In genomic region chr14:96532632-96533031, GRCh38 we compare ENCODE assay signal across 21 cellular contexts. TPM values are rescaled to one million over a fixed set of nuclear protein-coding genes. Genes with fewer than 3 reads are reported as not detected.
DNase-seq lines count a peak whose midpoint lies in the region; ATAC-seq, FAIRE-seq and TF ChIP-seq lines count a peak whose summit lies in the region.
"Had no signal": no experiment of that assay in that cellular context is flagged by ENCODE, and none has a peak within 500 bp of the region (broad histone marks: within the 10 kb centered on the region; RNA-seq: fewer than 3 reads in every experiment).

No MANE protein-coding gene starts in this region.

- no peaks in the 10 kb centered on the region for H3K4me1 Mint-ChIP-seq in memory B cell
- H3K4me1 Mint-ChIP-seq in activated T-cell treated with anti-CD3 and anti-CD28 coated beads, Interleukin-2, amount 50 U/mL, for 24 hours (ENCODE audit: low read depth): peaks cover 11% of the 10 kb centered on the region

- POLR2A ChIA-PET in HepG2 (lab: Yijun Ruan, JAX): no interaction called here

- no peaks in the 10 kb centered on the region for H3K9me3 Mint-ChIP-seq in memory B cell
- no peaks in the 10 kb centered on the region for H3K9me3 Mint-ChIP-seq in activated T-cell treated with anti-CD3 and anti-CD28 coated beads, Interleukin-2, amount 50 U/mL, for 24 hours
- H3K9me3 Mint-ChIP-seq: CD4-positive, CD25-positive, alpha-beta regulatory T cell; CD8-positive, alpha-beta T cell had no signal

- intact Hi-C loops in HepG2 (cut with micrococcal nuclease; ENCODE audit: unreplicated experiment): no loop called here

- H2AFZ ChIP-seq in HepG2 (ENCODE audit: low read length): no peak overlapping the region

- no peak for TF ChIP-seq RAD21 in liver (IDR thresholded peaks at IDR 0.05)
- no peak for TF ChIP-seq RAD21 in HepG2 (CRISPR knock-in tag; IDR thresholded peaks at IDR 0.05)

- H3K4me3 ChIP-seq in liver (ENCODE audit: low read depth in 1 of 3, low read length in 3 of 3) (no peak overlapping the region), HepG2 (replicated peaks in 1 of 3; ENCODE audit: insufficient read depth in 1 of 3, low read depth in 2 of 3, low read length in 3 of 3) (no peak overlapping the region)
- H3K4me3 ChIP-seq: A549, BLaER1, HAP-1 had no signal

- TF ChIP-seq CTCF in liver (IDR thresholded peaks at IDR 0.05; ENCODE audit: low read depth, low read length, missing input control) (no peak), HepG2 (CRISPR knock-in tag; IDR thresholded peaks at IDR 0.05) (no peak)

- peaks cover 16% of the 10 kb centered on the region for H3K36me3 Mint-ChIP-seq in memory B cell
- H3K36me3 Mint-ChIP-seq in activated T-cell treated with anti-CD3 and anti-CD28 coated beads, Interleukin-2, amount 50 U/mL, for 24 hours (ENCODE audit: low read depth): peaks cover 89% of the 10 kb centered on the region

- H3K4me1 ChIP-seq in liver (ENCODE audit: control insufficient read depth in 4 of 4, insufficient read depth in 4 of 4, low read length in 3 of 4) (peaks cover 1 to 18% (median 5%) of the 10 kb centered on the region in 4 donors), HepG2 (ENCODE audit: insufficient read depth, low read length) (peaks cover 19% of the 10 kb centered on the region)
- H3K4me1 ChIP-seq: BLaER1, HAP-1 had no signal

- no peak overlapping the region for H3K4me3 Mint-ChIP-seq in memory B cell
- H3K4me3 Mint-ChIP-seq in activated T-cell treated with anti-CD3 and anti-CD28 coated beads, Interleukin-2, amount 50 U/mL, for 24 hours: no peak overlapping the region
- H3K4me3 Mint-ChIP-seq: CD4-positive, CD25-positive, alpha-beta regulatory T cell; CD8-positive, alpha-beta T cell had no signal

- in situ Hi-C loops in HepG2 (cut with HindIII; ENCODE audit: extremely low pct_ligation_motif_present, low pct_unique_long_range_greater_than_20kb): no loop called here

- H3K9ac ChIP-seq in liver (ENCODE audit: low read depth in 1 of 2, low read length in 2 of 2): no peak overlapping the region
- no peak overlapping the region for H3K9ac ChIP-seq in HepG2 (ENCODE audit: insufficient read depth, low read depth, low read length)
- H3K9ac ChIP-seq: BLaER1 had no signal

- H3K36me3 ChIP-seq in liver (ENCODE audit: control insufficient read depth in 4 of 4, insufficient read depth in 3 of 4, low read depth in 1 of 4, low read length in 3 of 4) (peaks cover 2 to 19% (median 7%) of the 10 kb centered on the region in 4 donors), HepG2 (replicated peaks in 1 of 2; ENCODE audit: control insufficient read depth in 1 of 2, insufficient read depth in 2 of 2, low read length in 2 of 2) (peaks cover 3 to 64% of the 10 kb centered on the region in 2 experiments)

- no peak for FAIRE-seq in HepG2 (lab: Jason Lieb, UNC)
- FAIRE-seq: A549, GM12892, H54 had no signal

- no TSS peak for BruUV-seq in HepG2 (replicated peaks; lab: Mats Ljungman, UMichigan)

- no peak for ATAC-seq in HepG2
- no peak for ATAC-seq in memory B cell (ENCODE audit: low read depth)
- ATAC-seq in HG03280 (IDR thresholded peaks at IDR 0.05; ENCODE audit: unreplicated experiment): no peak
- ATAC-seq: A549; CD8-positive, alpha-beta T cell had no signal

- no peaks in the 10 kb centered on the region for H3K27me3 Mint-ChIP-seq in memory B cell
- no peaks in the 10 kb centered on the region for H3K27me3 Mint-ChIP-seq in activated T-cell treated with anti-CD3 and anti-CD28 coated beads, Interleukin-2, amount 50 U/mL, for 24 hours
- H3K27me3 Mint-ChIP-seq: CD4-positive, CD25-positive, alpha-beta regulatory T cell had no signal

- TF ChIP-seq POLR2A in HepG2 (IDR thresholded peaks at IDR 0.05; ENCODE audit: insufficient read depth in 1 of 2, low read depth in 2 of 2, low read length in 2 of 2): no peak

- no peaks in the 10 kb centered on the region for H3K79me2 ChIP-seq in HepG2 (ENCODE audit: insufficient read depth, low read length)

- no peak overlapping the region for H3K4me2 ChIP-seq in HepG2 (ENCODE audit: low read depth, low read length)
- H3K4me2 ChIP-seq: A549, BLaER1 had no signal

- peak overlapping the region; percentile 35 for H3K27ac Mint-ChIP-seq in memory B cell
- H3K27ac Mint-ChIP-seq in activated T-cell treated with anti-CD3 and anti-CD28 coated beads, Interleukin-2, amount 50 U/mL, for 24 hours: no peak overlapping the region
- H3K27ac Mint-ChIP-seq: CD4-positive, CD25-positive, alpha-beta regulatory T cell; CD8-positive, alpha-beta T cell had no signal

- DNase-seq in HepG2 (ENCODE audit: low spot score) (no peak), fibroblast of peridontal ligament (ENCODE audit: extremely low read depth) (peak; percentile 48), memory B cell (ENCODE audit: low spot score in 2 of 2) (no peak), NCI-H1105 (lab: John Stamatoyannopoulos, UW) (no peak)
- DNase-seq in activated T-cell treated with anti-CD3 and anti-CD28 coated beads, Interleukin-2, amount 50 U/mL, for 24 hours: no peak
- DNase-seq: 8988T; ACHN; Caco-2; CD4-positive, CD25-positive, alpha-beta regulatory T cell; CD8-positive, alpha-beta T cell; DMS153; DND-41; GOT3 had no signal

- H3K27ac ChIP-seq in liver (ENCODE audit: low read depth in 1 of 2, low read length in 2 of 2) (no peak overlapping the region), HepG2 (ENCODE audit: extremely low read length, insufficient read depth, low read length) (no peak overlapping the region)
- H3K27ac ChIP-seq: A549, BLaER1, C4-2B had no signal

- no peak for TF ChIP-seq EP300 in HepG2 (IDR thresholded peaks at IDR 0.05; ENCODE audit: low read depth in 2 of 2, low read length in 2 of 2)
- TF ChIP-seq EP300 in HepG2 (CRISPR knock-in tag; IDR thresholded peaks at IDR 0.05; ENCODE audit: borderline replicate concordance): no peak

- H4K20me1 ChIP-seq in HepG2 (ENCODE audit: insufficient read depth, low read length): no peaks in the 10 kb centered on the region

- CTCF ChIA-PET in HepG2 (lab: Yijun Ruan, JAX; ENCODE audit: low intra/inter-chr PET ratio, low total read pairs): no interaction called here

- H3K9me3 ChIP-seq in liver (ENCODE audit: control insufficient read depth in 4 of 4, low read length in 3 of 4): no peaks in the 10 kb centered on the region
- no peaks in the 10 kb centered on the region for H3K9me3 ChIP-seq in HepG2 (ENCODE audit: low read length)
- H3K9me3 ChIP-seq: A549, BLaER1, Caco-2, HAP-1 had no signal

- H3K27me3 ChIP-seq in liver (ENCODE audit: control insufficient read depth in 4 of 4, insufficient read depth in 4 of 4, low read length in 3 of 4) (no peaks in the 10 kb centered on the region), HepG2 (ENCODE audit: control insufficient read depth in 1 of 2, insufficient read depth in 2 of 2, low read length in 2 of 2) (no peaks in the 10 kb centered on the region)
- H3K27me3 ChIP-seq: BLaER1 had no signal

TF ChIP-seq in HepG2, 621 proteins besides CTCF, POLR2A, EP300 and RAD21 (continues in another document):
- TF ChIP-seq ZNF777 (CRISPR knock-in tag; IDR thresholded peaks at IDR 0.05): no peak
- no peak for TF ChIP-seq HNF4G (IDR thresholded peaks at IDR 0.05; ENCODE audit: borderline replicate concordance, low read depth, low read length)
- TF ChIP-seq HNF4G (CRISPR knock-in tag; IDR thresholded peaks at IDR 0.05; ENCODE audit: borderline replicate concordance, low read depth): no peak

RNA-seq across cellular contexts. Expression of gene PAPOLA, which starts 30.4 kb away (rescaled TPM):
- total RNA-seq in liver (100 to 1,000 TPM in 1 of 2 donors, 10 to 100 TPM in 1; 89.7 to 107 TPM), HepG2 (2016; rRNA removed; fragmentation: Illumina TruSeq; extraction: Trizol) (103 and 179 TPM in 2 replicates)
- polyA plus RNA-seq in liver (10 to 100 TPM; 29.4 to 53.4 TPM), HepG2 (2011; rRNA removed) (127 and 151 TPM in 2 replicates)
- 63.8 and 72.8 TPM in 2 replicates for total RNA-seq in HepG2 (2016; cell fraction: cytosol; rRNA removed; fragmentation: Illumina TruSeq; extraction: Trizol; ENCODE audit: low read depth)
- total RNA-seq in HepG2 (2016; cell fraction: insoluble cytoplasmic fraction; rRNA removed; fragmentation: Illumina TruSeq; extraction: Trizol): 103 and 174 TPM in 2 replicates
- 148 and 162 TPM in 2 replicates for total RNA-seq in HepG2 (2016; cell fraction: membrane; rRNA removed; fragmentation: Illumina TruSeq; extraction: Trizol)
- 157 and 160 TPM in 2 replicates for total RNA-seq in HepG2 (2016; cell fraction: nucleus; rRNA removed; fragmentation: Illumina TruSeq; extraction: Trizol)
- polyA plus RNA-seq in HepG2 (2011; cell fraction: cytosol; rRNA removed): 90.5 and 106 TPM in 2 replicates
- 111 and 128 TPM in 2 replicates for polyA plus RNA-seq in HepG2 (2011; cell fraction: nucleus; rRNA removed)
- polyA plus RNA-seq in HepG2 (2012): 97.3 and 113 TPM in 2 replicates
- polyA plus RNA-seq in HepG2 (2016; cell fraction: cytosol; fragmentation: Illumina TruSeq; extraction: Trizol; ENCODE audit: low read depth): 254 and 256 TPM in 2 replicates
- 222 and 230 TPM in 2 replicates for polyA plus RNA-seq in HepG2 (2016; cell fraction: insoluble cytoplasmic fraction; fragmentation: Illumina TruSeq; extraction: Trizol; ENCODE audit: low read depth)
- polyA plus RNA-seq in HepG2 (2016; cell fraction: membrane; fragmentation: Illumina TruSeq; extraction: Trizol; ENCODE audit: low read depth): 209 and 213 TPM in 2 replicates
- polyA plus RNA-seq in HepG2 (2016; cell fraction: nucleus; fragmentation: Illumina TruSeq; extraction: Trizol; ENCODE audit: insufficient read depth, low read depth): 138 and 150 TPM in 2 replicates
- polyA minus RNA-seq in HepG2 (2011; rRNA and poly(A)+ RNA removed; ENCODE audit: low replicate concordance): 112 and 201 TPM in 2 replicates
- 122 and 130 TPM in 2 replicates for polyA minus RNA-seq in HepG2 (2011; cell fraction: cytosol; rRNA and poly(A)+ RNA removed)
- 393 and 448 TPM in 2 replicates for polyA minus RNA-seq in HepG2 (2011; cell fraction: nucleus; rRNA and poly(A)+ RNA removed)
